20 cellular contexts compared by ENCODE assay signal in genomic region chr15:40772014-40772413, GRCh38. TPM values are rescaled to one million over a fixed set of nuclear protein-coding genes. Genes with fewer than 3 reads are reported as not detected.
DNase-seq lines count a peak whose midpoint lies in the region; ATAC-seq and TF ChIP-seq lines count a peak whose summit lies in the region.
"Had no signal": no experiment of that assay in that cellular context is flagged by ENCODE, and none has a peak within 500 bp of the region (broad histone marks: within the 10 kb centered on the region; RNA-seq: fewer than 3 reads in every experiment).

No MANE protein-coding gene starts in this region.

- no peaks in the 10 kb centered on the region for H3K27me3 ChIP-seq in breast epithelium

- no peak overlapping the region for H3K27ac Mint-ChIP-seq in MCF 10A (ENCODE audit: low read depth, unreplicated experiment)
- H3K27ac Mint-ChIP-seq in glutamatergic neuron (ENCODE audit: unreplicated experiment), result peak overlapping the region; percentile 71
- peak overlapping the region; percentile 5 for H3K27ac Mint-ChIP-seq in stimulated activated memory B cell treated with anti-CD40 and anti-IgM and Interleukin-4, amounts not matched to agents 10 μg/mL and 1 μg/mL and 100 μg/mL, for 72 hours
- H3K27ac Mint-ChIP-seq: GM23338 had no signal

- no peak overlapping the region for H2AFZ ChIP-seq in OCI-LY7 (ENCODE audit: low read length)
- H2AFZ ChIP-seq: GM23338 had no signal

- H3K4me2 ChIP-seq in OCI-LY7 (ENCODE audit: low read length), result no peak overlapping the region
- H3K4me2 ChIP-seq: A549, GM23338 had no signal

- DNase-seq in breast epithelium (ENCODE audit: low spot score in 2 of 2), result no peak
- no peak for DNase-seq in MCF 10A (ENCODE audit: unreplicated experiment)
- DNase-seq in OCI-LY7 (ENCODE audit: low spot score), result no peak
- no peak for DNase-seq in glutamatergic neuron
- DNase-seq: GF-D8, NCI-H1694 treated with DMSO at 0.1 percent for 48 hours, NCI-H2107, NCI-H510A, NCI-H748 treated with DMSO at 0.1 percent for 48 hours, OCI-M1, SHP77 treated with DMSO at 0.1 percent for 48 hours had no signal

- ATAC-seq in stimulated activated memory B cell treated with anti-CD40 and anti-IgM and Interleukin-4, amounts not matched to agents 10 μg/mL and 1 μg/mL and 100 μg/mL, for 72 hours, result no peak
- no peak for ATAC-seq in HG02885 (IDR thresholded peaks at IDR 0.05; ENCODE audit: poor library complexity, unreplicated experiment)
- no peak for ATAC-seq in HG03108 (IDR thresholded peaks at IDR 0.05; ENCODE audit: unreplicated experiment)
- no peak for ATAC-seq in GM21737 (IDR thresholded peaks at IDR 0.05; ENCODE audit: unreplicated experiment)
- ATAC-seq: A549, GM23338, K562 had no signal

- intact Hi-C loops in breast epithelium (cut with DNase I; ENCODE audit: low total_unique reads), result no loop called here
- intact Hi-C loops in MCF 10A (cut with micrococcal nuclease), result no loop called here
- intact Hi-C loops in OCI-LY7 (cut with micrococcal nuclease; ENCODE audit: unreplicated experiment), result no loop called here

- H3K27me3 Mint-ChIP-seq in MCF 10A (ENCODE audit: insufficient read depth, unreplicated experiment) (no peaks in the 10 kb centered on the region), glutamatergic neuron (ENCODE audit: unreplicated experiment) (peaks cover 7% of the 10 kb centered on the region)
- H3K27me3 Mint-ChIP-seq in stimulated activated memory B cell treated with anti-CD40 and anti-IgM and Interleukin-4, amounts not matched to agents 10 μg/mL and 1 μg/mL and 100 μg/mL, for 72 hours, result no peaks in the 10 kb centered on the region

- CTCF ChIA-PET in MCF 10A (lab: Yijun Ruan, JAX), result interaction anchor here (1.8 kb wide), 1 partner anchor 11 kb away, joined by 5 read pairs; no protein-coding TSS in a partner anchor
- CTCF ChIA-PET in OCI-LY7 (lab: Charles Lee; ENCODE audit: unreplicated experiment), result no interaction called here

- no peaks in the 10 kb centered on the region for H3K9me2 ChIP-seq in OCI-LY7 (ENCODE audit: insufficient read depth, low read length)

- peaks cover 38% of the 10 kb centered on the region for H3K4me1 Mint-ChIP-seq in MCF 10A (ENCODE audit: insufficient read depth, unreplicated experiment)
- H3K4me1 Mint-ChIP-seq in glutamatergic neuron (ENCODE audit: low read depth, unreplicated experiment), result peaks cover 28% of the 10 kb centered on the region
- H3K4me1 Mint-ChIP-seq in stimulated activated memory B cell treated with anti-CD40 and anti-IgM and Interleukin-4, amounts not matched to agents 10 μg/mL and 1 μg/mL and 100 μg/mL, for 72 hours, result peaks cover 37% of the 10 kb centered on the region

- BruUV-seq in MCF 10A (replicated peaks; lab: Mats Ljungman, UMichigan) (no TSS peak), OCI-LY7 (replicated peaks; lab: Mats Ljungman, UMichigan) (no TSS peak)

- H3K36me3 ChIP-seq in breast epithelium (no peaks in the 10 kb centered on the region), OCI-LY7 (ENCODE audit: insufficient read depth, low read length) (peaks cover 62% of the 10 kb centered on the region; the same call in 1 of the 2 replicates)

- H3K36me3 Mint-ChIP-seq in MCF 10A (ENCODE audit: insufficient read depth, unreplicated experiment) (peaks cover 75% of the 10 kb centered on the region), glutamatergic neuron (ENCODE audit: unreplicated experiment) (no peaks in the 10 kb centered on the region)
- peaks cover 50% of the 10 kb centered on the region for H3K36me3 Mint-ChIP-seq in stimulated activated memory B cell treated with anti-CD40 and anti-IgM and Interleukin-4, amounts not matched to agents 10 μg/mL and 1 μg/mL and 100 μg/mL, for 72 hours

- H3K27ac ChIP-seq in breast epithelium (peak overlapping the region; percentile 92 to 93), OCI-LY7 (ENCODE audit: low read depth, low read length, poor library complexity, severe bottlenecking) (no peak overlapping the region)
- H3K27ac ChIP-seq: A549, C4-2B had no signal

- H4K20me1 ChIP-seq in OCI-LY7 (ENCODE audit: insufficient read depth, low read length), result no peaks in the 10 kb centered on the region

- H3K9me3 ChIP-seq in breast epithelium (no peaks in the 10 kb centered on the region), OCI-LY7 (ENCODE audit: low read length) (no peaks in the 10 kb centered on the region)
- H3K9me3 ChIP-seq: A549 had no signal

- H3K4me3 Mint-ChIP-seq in MCF 10A (ENCODE audit: unreplicated experiment), result no peak overlapping the region
- H3K4me3 Mint-ChIP-seq in glutamatergic neuron (ENCODE audit: unreplicated experiment), result no peak overlapping the region
- no peak overlapping the region for H3K4me3 Mint-ChIP-seq in stimulated activated memory B cell treated with anti-CD40 and anti-IgM and Interleukin-4, amounts not matched to agents 10 μg/mL and 1 μg/mL and 100 μg/mL, for 72 hours
- H3K4me3 Mint-ChIP-seq: GM23338 had no signal

- no peak for TF ChIP-seq POLR2A in breast epithelium (IDR thresholded peaks at IDR 0.05)

- TF ChIP-seq CTCF in breast epithelium (IDR thresholded peaks at IDR 0.05), result no peak
- no peak for TF ChIP-seq CTCF in MCF 10A (IDR thresholded peaks at IDR 0.05; ENCODE audit: unreplicated experiment)
- 0 out of 2 replicates have a peak, but pooled peaks have one; percentile 10 for TF ChIP-seq CTCF in OCI-LY7 (conservative IDR thresholded peaks at IDR 0.05; ENCODE audit: low read length)
- no peak for TF ChIP-seq CTCF in glutamatergic neuron (IDR thresholded peaks at IDR 0.05; ENCODE audit: partially characterized antibody, unreplicated experiment)

- H3K4me3 ChIP-seq in breast epithelium, result no peak overlapping the region
- no peak overlapping the region for H3K4me3 ChIP-seq in OCI-LY7 (ENCODE audit: low read depth, low read length, poor library complexity, severe bottlenecking)
- H3K4me3 ChIP-seq: A549, GM23338, K562 had no signal

- no peaks in the 10 kb centered on the region for H3K9me3 Mint-ChIP-seq in MCF 10A (ENCODE audit: unreplicated experiment)
- peaks cover 4% of the 10 kb centered on the region for H3K9me3 Mint-ChIP-seq in glutamatergic neuron (ENCODE audit: unreplicated experiment)
- no peaks in the 10 kb centered on the region for H3K9me3 Mint-ChIP-seq in stimulated activated memory B cell treated with anti-CD40 and anti-IgM and Interleukin-4, amounts not matched to agents 10 μg/mL and 1 μg/mL and 100 μg/mL, for 72 hours
- H3K9me3 Mint-ChIP-seq: GM23338 had no signal

- H3K4me1 ChIP-seq in breast epithelium, result peaks cover 9% of the 10 kb centered on the region in 2 donors
- peaks cover 39% of the 10 kb centered on the region for H3K4me1 ChIP-seq in OCI-LY7 (ENCODE audit: insufficient read depth, low read length, poor library complexity, severe bottlenecking)

- no peaks in the 10 kb centered on the region for H3K79me2 ChIP-seq in OCI-LY7 (ENCODE audit: insufficient read depth, low read depth, low read length)

- POLR2A ChIA-PET in MCF 10A (lab: Yijun Ruan, JAX) (interaction anchor here (1.0 to 1.1 kb wide), 2 partner anchors 77 to 208 kb away, joined by 3 read pairs; partner anchors contain the start of genes CCDC32 and RAD51), OCI-LY7 (lab: Charles Lee) (no interaction called here)

RNA-seq across cellular contexts. Expression of gene C15orf62, which starts 2.2 kb away (rescaled TPM):
- 1 to 10 TPM in 2 of 3 donors, under 1 TPM in 1; 0.48 to 4.7 (median 2.0) TPM for total RNA-seq in breast epithelium
- 0.26 and 0.52 TPM in 2 replicates for total RNA-seq in MCF 10A (2022)
- total RNA-seq in OCI-LY7 (2014; rRNA removed; shearing (Covaris generic)), result 4.0 and 4.7 TPM in 2 replicates
- total RNA-seq in OCI-LY7 (2022), result 2.4 and 2.7 TPM in 2 replicates
- 0.17 TPM for total RNA-seq in glutamatergic neuron (ENCODE audit: unreplicated experiment)
- total RNA-seq: RPMI7951 had no signal

RNA-seq across cellular contexts. Expression of gene GCHFR, which starts 8.1 kb away (rescaled TPM):
- total RNA-seq in breast epithelium (100 to 1,000 TPM in 1 of 3 donors, 10 to 100 TPM in 2; 56.0 to 100 (median 61.9) TPM), MCF 10A (2022) (7.2 and 8.2 TPM in 2 replicates), OCI-LY7 (2022) (66.0 and 75.7 TPM in 2 replicates), glutamatergic neuron (ENCODE audit: unreplicated experiment) (5.0 TPM)
- 97.4 and 113 TPM in 2 replicates for total RNA-seq in OCI-LY7 (2014; rRNA removed; shearing (Covaris generic))

RNA-seq across cellular contexts. Expression of gene RMDN3, which starts 17.0 kb away (rescaled TPM):
- total RNA-seq in breast epithelium (10 to 100 TPM; 31.5 to 35.4 (median 34.4) TPM), MCF 10A (2022) (31.8 and 36.1 TPM in 2 replicates), OCI-LY7 (2022) (21.5 and 23.7 TPM in 2 replicates), glutamatergic neuron (ENCODE audit: unreplicated experiment) (37.1 TPM)
- total RNA-seq in OCI-LY7 (2014; rRNA removed; shearing (Covaris generic)), result 10.7 and 14.9 TPM in 2 replicates

RNA-seq across cellular contexts. Expression of gene ZFYVE19, which starts 34.9 kb away (rescaled TPM):
- total RNA-seq in breast epithelium, result 10 to 100 TPM; 19.4 to 58.8 (median 44.6) TPM
- 19.2 and 19.9 TPM in 2 replicates for total RNA-seq in MCF 10A (2022)
- 24.3 and 29.3 TPM in 2 replicates for total RNA-seq in OCI-LY7 (2014; rRNA removed; shearing (Covaris generic))
- total RNA-seq in OCI-LY7 (2022), result 18.8 and 22.8 TPM in 2 replicates
- total RNA-seq in glutamatergic neuron (ENCODE audit: unreplicated experiment), result 11.8 TPM

RNA-seq across cellular contexts. Expression of gene DNAJC17, which starts 35.3 kb away (rescaled TPM):
- total RNA-seq in breast epithelium (10 to 100 TPM; 18.4 to 55.8 (median 24.3) TPM), MCF 10A (2022) (55.1 and 58.1 TPM in 2 replicates), OCI-LY7 (2022) (38.8 and 39.9 TPM in 2 replicates), glutamatergic neuron (ENCODE audit: unreplicated experiment) (43.2 TPM)
- 24.2 and 39.2 TPM in 2 replicates for total RNA-seq in OCI-LY7 (2014; rRNA removed; shearing (Covaris generic))
